ENCODE assay signal across 21 cellular contexts in the genomic region with DNA sequence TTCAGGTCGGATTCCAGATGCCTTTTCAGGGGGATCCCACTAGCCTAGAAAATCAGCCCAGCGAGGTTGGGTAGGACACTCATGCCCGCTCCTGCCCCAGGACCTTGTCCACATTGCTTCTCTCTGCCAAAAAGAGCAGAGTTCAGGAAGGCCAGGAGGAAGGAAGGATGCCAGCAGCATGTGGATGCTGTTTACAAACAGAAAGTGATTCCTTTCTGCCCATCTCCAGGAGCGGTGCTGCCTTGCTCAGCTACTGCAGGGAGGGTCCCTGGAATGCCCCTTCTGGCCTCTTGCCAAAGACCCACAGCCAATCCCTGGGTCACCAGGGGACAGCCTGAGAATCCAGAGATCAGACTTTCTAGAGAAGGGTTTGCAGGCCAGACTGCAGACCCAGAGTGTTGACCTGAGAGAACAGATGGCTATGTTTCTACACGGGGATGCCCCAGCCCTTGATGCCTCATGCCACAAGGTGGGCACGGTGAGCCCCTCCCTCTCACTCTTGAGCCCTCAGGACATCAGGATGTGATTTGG. TPM values are rescaled to one million over a fixed set of nuclear protein-coding genes. Genes with fewer than 3 reads are reported as not detected.
DNase-seq lines count a peak whose midpoint lies in the region; ATAC-seq and TF ChIP-seq lines count a peak whose summit lies in the region.
"Had no signal": no experiment of that assay in that cellular context is flagged by ENCODE, and none has a peak within 500 bp of the region (broad histone marks: within the 10 kb centered on the region; RNA-seq: fewer than 3 reads in every experiment).

No MANE protein-coding gene starts in this region.

- peak overlapping the region in 9 of 11 experiments; percentile 45 to 77 (median 56); a peak in 18 of 22 replicates for H3K4me2 ChIP-seq in BLaER1 treated with 17β-estradiol and CSF1 and Interleukin-3, amounts not matched to agents 10 nM and 100 nM
- H3K4me2 ChIP-seq in osteoblast (ENCODE audit: insufficient read depth, low read length), result no peak overlapping the region
- H3K4me2 ChIP-seq: SK-N-SH had no signal

- H3K4me1 ChIP-seq in BLaER1 treated with 17β-estradiol and CSF1 and Interleukin-3, amounts not matched to agents 10 nM and 100 nM, result peaks cover 20 to 83% (median 60%) of the 10 kb centered on the region in 10 experiments
- H3K4me1 ChIP-seq in osteoblast (ENCODE audit: insufficient read depth, low read length), result peaks cover 23% of the 10 kb centered on the region

- H3K79me2 ChIP-seq in osteoblast (ENCODE audit: insufficient read depth, low read length), result no peaks in the 10 kb centered on the region

- peak overlapping the region in 3 of 11 experiments; percentile 22 to 46 (median 31); a peak in 2 of 22 replicates for H3K9ac ChIP-seq in BLaER1 treated with 17β-estradiol and CSF1 and Interleukin-3, amounts not matched to agents 10 nM and 100 nM
- H3K9ac ChIP-seq: GM23248, SK-N-SH had no signal

- peak; percentile 5 for DNase-seq in RPMI7951 (ENCODE audit: low read depth)
- peak; percentile 65 for DNase-seq in left lobe of liver (ENCODE audit: low spot score)
- DNase-seq in osteoblast (ENCODE audit: insufficient read length, low spot score, missing footprints), result peak; percentile 31
- DNase-seq in KBM-7, result no peak
- DNase-seq in A172 (ENCODE audit: low spot score), result no peak
- DNase-seq in sciatic nerve (ENCODE audit: low spot score), result no peak
- DNase-seq: BE2C; Caco-2; CD4-positive, alpha-beta memory T cell; DMS153; GM23248; HCEC 1CT; NCI-H1417; NCI-H187; NCI-H2107; NCI-H446 treated with DMSO at 0.1 percent for 48 hours; NK-92 treated with Interleukin-12 subunit alpha and Interleukin-12 subunit beta, amount 100 ng/mL, for 24 hours; SIG-M5; SK-N-SH had no signal

- H3K27ac ChIP-seq in BLaER1 treated with 17β-estradiol and CSF1 and Interleukin-3, amounts not matched to agents 10 nM and 100 nM, result peak overlapping the region in 9 of 11 experiments; percentile 20 to 72 (median 57); a peak in 17 of 22 replicates
- H3K27ac ChIP-seq in osteoblast (ENCODE audit: low read depth, low read length), result no peak overlapping the region
- H3K27ac ChIP-seq: GM23248, HL-60 had no signal

- H4K20me1 ChIP-seq in BLaER1 treated with 17β-estradiol and CSF1 and Interleukin-3, amounts not matched to agents 10 nM and 100 nM, result no peaks in the 10 kb centered on the region
- no peaks in the 10 kb centered on the region for H4K20me1 ChIP-seq in osteoblast (ENCODE audit: insufficient read depth, low read length)

- intact Hi-C loops in sciatic nerve (cut with DNase I), result no loop called here

- TF ChIP-seq CTCF in osteoblast (IDR thresholded peaks at IDR 0.05; ENCODE audit: extremely low read depth, low read depth, low read length), result no peak

- in situ Hi-C loops in KBM-7 (cut with MboI; ENCODE audit: low pct_unique_long_range_greater_than_20kb, low sequenced_read_pairs), result no loop called here

- no peak overlapping the region for H3K4me3 ChIP-seq in BLaER1 treated with 17β-estradiol and CSF1 and Interleukin-3, amounts not matched to agents 10 nM and 100 nM
- H3K4me3 ChIP-seq in osteoblast (ENCODE audit: insufficient read depth, low read length), result no peak overlapping the region
- H3K4me3 ChIP-seq: GM23248 had no signal

- H2AFZ ChIP-seq in osteoblast (ENCODE audit: low read length), result no peak overlapping the region
- H2AFZ ChIP-seq: GM23248 had no signal

- H3K36me3 ChIP-seq in BLaER1 treated with 17β-estradiol and CSF1 and Interleukin-3, amounts not matched to agents 10 nM and 100 nM, result no peaks in the 10 kb centered on the region
- no peaks in the 10 kb centered on the region for H3K36me3 ChIP-seq in osteoblast (ENCODE audit: insufficient read depth, low read length)
- H3K36me3 ChIP-seq: BE2C had no signal

- no peaks in the 10 kb centered on the region for H3K27me3 ChIP-seq in BLaER1 treated with 17β-estradiol and CSF1 and Interleukin-3, amounts not matched to agents 10 nM and 100 nM
- H3K27me3 ChIP-seq in osteoblast (ENCODE audit: insufficient read depth, low read length), result no peaks in the 10 kb centered on the region
- H3K27me3 ChIP-seq: BE2C had no signal

- ATAC-seq in left lobe of liver (peak; percentile 67), sciatic nerve (no peak)

- no peaks in the 10 kb centered on the region for H3K9me3 ChIP-seq in BLaER1 treated with 17β-estradiol and CSF1 and Interleukin-3, amounts not matched to agents 10 nM and 100 nM (replicated peaks in 1 of 11)
- H3K9me3 ChIP-seq in osteoblast (ENCODE audit: low read depth, low read length), result no peaks in the 10 kb centered on the region
- H3K9me3 ChIP-seq: BE2C, Caco-2, SK-N-SH had no signal

RNA-seq across cellular contexts. Expression of gene EMP2, which starts 32.3 kb away (rescaled TPM):
- 35.8 and 37.0 TPM in 2 replicates for total RNA-seq in RPMI7951 (2014; rRNA removed; shearing (Covaris generic))
- total RNA-seq in left lobe of liver, result 86.6 TPM
- 31.8 and 35.4 TPM in 2 replicates for total RNA-seq in osteoblast
- 11.6 and 12.3 TPM in 2 replicates for total RNA-seq in A172 (2014; rRNA removed; shearing (Covaris generic))
- 138 TPM for total RNA-seq in sciatic nerve
- total RNA-seq: CD4-positive, alpha-beta memory T cell had no signal

Comparison
In these comparisons a context has a peak if more than half of its experiments do, and no peak if none do; other contexts are left out.
1. DNase-seq: peak in RPMI7951 (single experiment), left lobe of liver (single experiment) and osteoblast (single experiment); none in KBM-7 (single experiment), A172 (single experiment) and sciatic nerve (single experiment).